Comparison of ENCODE assay signal across 27 cellular contexts in genomic region chr2:59660262-59660661, GRCh38.
"Had no signal": no experiment of that assay in that cellular context is flagged by ENCODE, and none has a peak within 500 bp of the region (broad histone marks: within the 10 kb centered on the region; RNA-seq: fewer than 3 reads in every experiment).

No MANE protein-coding gene starts in this region.

- H3K4me3 ChIP-seq: stomach, suprapubic skin, testis, thoracic aorta, thyroid gland, tibial artery, tibial nerve, transverse colon, upper lobe of left lung, upper lobe of right lung, uterus, vagina had no signal

- FAIRE-seq: urothelium cell line had no signal

- H3K27me3 ChIP-seq: stomach, suprapubic skin, testis, thyroid gland, tibial artery, tibial nerve, transverse colon, upper lobe of left lung, upper lobe of right lung, uterus, vagina had no signal

- ATAC-seq: stimulated activated effector memory CD8-positive, alpha-beta T cell treated with anti-CD3 and anti-CD28 coated beads, Interleukin-12 subunit alpha, Interleukin-12 subunit beta, amount 100 ng/mL, for 72 hours; stimulated activated memory B cell treated with anti-CD40 and anti-IgM and Interleukin-4, amounts not matched to agents 10 μg/mL and 1 μg/mL and 100 μg/mL, for 72 hours; stimulated activated naive B cell treated with anti-CD40 and anti-IgM and Interleukin-4, amounts not matched to agents 10 μg/mL and 1 μg/mL and 100 μg/mL, for 72 hours; stimulated activated naive CD8-positive, alpha-beta T cell treated with anti-CD3 and anti-CD28 coated beads, Interleukin-15, amount 100 ng/mL, for 72 hours; stimulated activated naive CD8-positive, alpha-beta T cell treated with anti-CD3 and anti-CD28 coated beads, Interleukin-15, Interleukin-2, amounts not matched to agents 100 U/mL and 50 U/mL, for 24 hours; upper lobe of right lung had no signal

- H3K4me1 ChIP-seq: stomach, suprapubic skin, testis, thyroid gland, tibial artery, tibial nerve, upper lobe of left lung, upper lobe of right lung, uterus, vagina had no signal

- H3K36me3 ChIP-seq: stomach, suprapubic skin, thoracic aorta, thyroid gland, tibial artery, tibial nerve, transverse colon, upper lobe of left lung, upper lobe of right lung, uterus, vagina had no signal

- DNase-seq: stimulated activated CD4-positive, alpha-beta T cell treated with anti-CD3 and anti-CD28 coated beads, Interleukin-2, amount 100 ng/mL, for 48 hours; stimulated activated CD4-positive, alpha-beta T cell treated with anti-CD3 and anti-CD28 coated beads, Interleukin-4, amount 100 ng/mL, for 1 hour; stimulated activated CD4-positive, alpha-beta T cell treated with anti-CD3 and anti-CD28 coated beads, Interleukin-4, amount 100 ng/mL, for 24 hours; stimulated activated CD4-positive, alpha-beta T cell treated with anti-CD3 and anti-CD28 coated beads, Interleukin-4, amount 100 ng/mL, for 4 hours; stimulated activated CD8-positive, alpha-beta memory T cell treated with anti-CD3 and anti-CD28 coated beads, Interleukin-4, amount 100 ng/mL, for 48 hours; stimulated activated naive B cell treated with anti-CD40 and anti-IgM and Interleukin-4, amounts not matched to agents 10 μg/mL and 1 μg/mL and 100 μg/mL, for 72 hours; stimulated activated naive CD4-positive, alpha-beta T cell; stimulated activated naive CD4-positive, alpha-beta T cell treated with Interleukin-2 at 50 U/mL for 16 hours; stimulated activated naive CD8-positive, alpha-beta T cell treated with anti-CD3 and anti-CD28 coated beads, Interleukin-15, amount 100 ng/mL, for 72 hours; stimulated activated naive CD8-positive, alpha-beta T cell treated with anti-CD3 and anti-CD28 coated beads, Interleukin-15, Interleukin-2, amounts not matched to agents 100 U/mL and 50 U/mL, for 24 hours; stomach; substantia nigra; testis; thyroid gland; tibial artery; transverse colon; trophoblast cell; upper lobe of left lung; upper lobe of right lung; uterus had no signal

- H3K9me3 ChIP-seq: stomach, suprapubic skin, testis, thoracic aorta, thyroid gland, tibial artery, tibial nerve, transverse colon, upper lobe of left lung, upper lobe of right lung, uterus, vagina had no signal

- H3K27ac ChIP-seq: stomach, suprapubic skin, testis, thoracic aorta, thyroid gland, tibial artery, tibial nerve, transverse colon, upper lobe of left lung, upper lobe of right lung, uterus, vagina had no signal
